12 cellular contexts compared by ENCODE assay signal in genomic region chr4:7365472-7366179, GRCh38.
DNase-seq lines count a peak whose midpoint lies in the region; ATAC-seq and TF ChIP-seq lines count a peak whose summit lies in the region.
"Had no signal": no experiment of that assay in that cellular context is flagged by ENCODE, and none has a peak within 500 bp of the region (broad histone marks: within the 10 kb centered on the region; RNA-seq: fewer than 3 reads in every experiment).

No MANE protein-coding gene starts in this region.

- H3K4me1 Mint-ChIP-seq in activated naive CD4-positive, alpha-beta T cell treated with anti-CD3 and anti-CD28 coated beads, Interleukin-2, amount 10 ng/mL, durations not matched to agents 7 days and 5 days: no peaks in the 10 kb centered on the region

- TF ChIP-seq POLR2A in esophagus muscularis mucosa (IDR thresholded peaks at IDR 0.05; ENCODE audit: low read depth): no peak

- H3K27ac Mint-ChIP-seq in activated naive CD4-positive, alpha-beta T cell treated with anti-CD3 and anti-CD28 coated beads, Interleukin-2, amount 10 ng/mL, durations not matched to agents 7 days and 5 days: no peak overlapping the region
- H3K27ac Mint-ChIP-seq: WTC11 had no signal

- H3K9me3 ChIP-seq in mucosa of descending colon (no peaks in the 10 kb centered on the region), esophagus muscularis mucosa (no peaks in the 10 kb centered on the region)
- H3K9me3 ChIP-seq: BE2C, thoracic aorta had no signal

- H3K36me3 Mint-ChIP-seq in activated naive CD4-positive, alpha-beta T cell treated with anti-CD3 and anti-CD28 coated beads, Interleukin-2, amount 10 ng/mL, durations not matched to agents 7 days and 5 days: no peaks in the 10 kb centered on the region
- H3K36me3 Mint-ChIP-seq: WTC11 had no signal

- H3K4me3 ChIP-seq in mucosa of descending colon: no peak overlapping the region
- H3K4me3 ChIP-seq in esophagus muscularis mucosa: peak overlapping the region in 1 of 4 donors; percentile 3
- H3K4me3 ChIP-seq: thoracic aorta had no signal

- no peak overlapping the region for H3K4me3 Mint-ChIP-seq in activated naive CD4-positive, alpha-beta T cell treated with anti-CD3 and anti-CD28 coated beads, Interleukin-2, amount 10 ng/mL, durations not matched to agents 7 days and 5 days
- H3K4me3 Mint-ChIP-seq: WTC11 had no signal

- CTCF ChIA-PET in activated naive CD4-positive, alpha-beta T cell treated with anti-CD3 and anti-CD28 coated beads, Interleukin-2, amount 10 ng/mL, durations not matched to agents 7 days and 5 days (lab: Charles Lee): no interaction called here

- H3K4me1 ChIP-seq in mucosa of descending colon (ENCODE audit: low read depth): no peaks in the 10 kb centered on the region
- peaks cover 24 to 57% (median 43%) of the 10 kb centered on the region in 4 donors for H3K4me1 ChIP-seq in esophagus muscularis mucosa

- no peak for TF ChIP-seq EP300 in esophagus muscularis mucosa (IDR thresholded peaks at IDR 0.05)

- DNase-seq in DMS153 treated with DMSO at 0.1 percent for 48 hours (lab: John Stamatoyannopoulos, UW; ENCODE audit: unreplicated experiment): peak; percentile 34
- DNase-seq in NCI-H2081 (lab: John Stamatoyannopoulos, UW): peak; percentile 88 to 97
- DNase-seq in mucosa of descending colon: no peak
- no peak for DNase-seq in esophagus muscularis mucosa (ENCODE audit: extremely low spot score)
- DNase-seq in activated naive CD4-positive, alpha-beta T cell treated with anti-CD3 and anti-CD28 coated beads, Interleukin-2, amount 10 ng/mL, durations not matched to agents 7 days and 5 days: no peak
- DNase-seq: activated T-cell treated with anti-CD3 and anti-CD28 coated beads, Interleukin-2, amount 50 U/mL, for 48 hours; BE2C had no signal

- H3K27ac ChIP-seq in angular gyrus (ENCODE audit: low read depth, low read length): peak overlapping the region; percentile 98
- no peak overlapping the region for H3K27ac ChIP-seq in esophagus muscularis mucosa (replicated peaks in 1 of 4)
- H3K27ac ChIP-seq: thoracic aorta had no signal

- no peak for TF ChIP-seq CTCF in mucosa of descending colon (IDR thresholded peaks at IDR 0.05)
- no peak for TF ChIP-seq CTCF in esophagus muscularis mucosa (IDR thresholded peaks at IDR 0.05)

- peak; percentile 28 for ATAC-seq in mucosa of descending colon
- no peak for ATAC-seq in GM21447 (IDR thresholded peaks at IDR 0.05; ENCODE audit: unreplicated experiment)
- no peak for ATAC-seq in HG02973 (IDR thresholded peaks at IDR 0.05; ENCODE audit: unreplicated experiment)

- H3K36me3 ChIP-seq in mucosa of descending colon (ENCODE audit: low read depth) (no peaks in the 10 kb centered on the region), esophagus muscularis mucosa (no peaks in the 10 kb centered on the region)
- H3K36me3 ChIP-seq: BE2C, thoracic aorta had no signal

- peaks cover 2% of the 10 kb centered on the region for H3K9me3 Mint-ChIP-seq in activated naive CD4-positive, alpha-beta T cell treated with anti-CD3 and anti-CD28 coated beads, Interleukin-2, amount 10 ng/mL, durations not matched to agents 7 days and 5 days

- no peaks in the 10 kb centered on the region for H3K27me3 ChIP-seq in esophagus muscularis mucosa
- H3K27me3 ChIP-seq: BE2C had no signal

- intact Hi-C loops in mucosa of descending colon (cut with DNase I, micrococcal nuclease) (no loop called here), esophagus muscularis mucosa (cut with DNase I) (no loop called here)

- 37% methylated on average over 16 of the region's 22 CpGs for WGBS in esophagus muscularis mucosa

- H3K27me3 Mint-ChIP-seq in activated naive CD4-positive, alpha-beta T cell treated with anti-CD3 and anti-CD28 coated beads, Interleukin-2, amount 10 ng/mL, durations not matched to agents 7 days and 5 days: no peaks in the 10 kb centered on the region

Comparison
In these comparisons a context has a peak if more than half of its experiments do, and no peak if none do; other contexts are left out.
1. DNase-seq: peak in DMS153 treated with DMSO at 0.1 percent for 48 hours (single experiment) and NCI-H2081 (2 of 2); none in mucosa of descending colon (0 of 3), esophagus muscularis mucosa (single experiment) and activated naive CD4-positive, alpha-beta T cell treated with anti-CD3 and anti-CD28 coated beads, Interleukin-2, amount 10 ng/mL, durations not matched to agents 7 days and 5 days (single experiment).